13 cellular contexts compared by ENCODE assay signal in genomic region chr3:120052685-120053084, GRCh38. TPM values are rescaled to one million over a fixed set of nuclear protein-coding genes. Genes with fewer than 3 reads are reported as not detected.
DNase-seq lines count a peak whose midpoint lies in the region; ATAC-seq and TF ChIP-seq lines count a peak whose summit lies in the region.
"Had no signal": no experiment of that assay in that cellular context is flagged by ENCODE, and none has a peak within 500 bp of the region (broad histone marks: within the 10 kb centered on the region; RNA-seq: fewer than 3 reads in every experiment).

No MANE protein-coding gene starts in this region.

- peaks cover 47% of the 10 kb centered on the region for H3K4me1 Mint-ChIP-seq in MCF 10A (ENCODE audit: insufficient read depth, unreplicated experiment)
- peaks cover 28% of the 10 kb centered on the region for H3K4me1 Mint-ChIP-seq in activated T-helper 2 cell treated with anti-CD3 and anti-CD28 coated beads, Interferon-gamma antibody, Interleukin-2, Interleukin-4, amounts not matched to agents 10 μg/mL and 5 μg/mL and 100 μg/mL, durations not matched to agents 14 hours and 24 hours and 36 hours (ENCODE audit: low read depth)

- intact Hi-C loops in MCF 10A (cut with micrococcal nuclease), result no loop called here
- intact Hi-C loops in mammary epithelial cell (cut with micrococcal nuclease), result no loop called here
- intact Hi-C loops in activated T-helper 2 cell treated with anti-CD3 and anti-CD28 coated beads, Interferon-gamma antibody, Interleukin-2, Interleukin-4, amounts not matched to agents 10 μg/mL and 5 μg/mL and 100 μg/mL, durations not matched to agents 14 hours and 24 hours and 36 hours (cut with micrococcal nuclease), result no loop called here
- intact Hi-C loops in dorsolateral prefrontal cortex (cut with DNase I), result no loop called here

- peaks cover 29% of the 10 kb centered on the region for H4K20me1 ChIP-seq in mammary epithelial cell (ENCODE audit: insufficient read depth, low read length)

- no peaks in the 10 kb centered on the region for H3K27me3 ChIP-seq in mammary epithelial cell (ENCODE audit: insufficient read depth, low read length)
- no peaks in the 10 kb centered on the region for H3K27me3 ChIP-seq in dorsolateral prefrontal cortex
- H3K27me3 ChIP-seq: BE2C, uterus had no signal

- H3K9ac ChIP-seq in mammary epithelial cell (ENCODE audit: insufficient read depth, low read length), result no peak overlapping the region

- H3K36me3 ChIP-seq in mammary epithelial cell (ENCODE audit: insufficient read depth, low read length), result no peaks in the 10 kb centered on the region
- H3K36me3 ChIP-seq: uterus had no signal

- CTCF ChIA-PET in MCF 10A (lab: Yijun Ruan, JAX), result interaction anchor here (0.7 to 1.2 kb wide), 2 partner anchors 12 to 146 kb away, joined by 3 read pairs; no protein-coding TSS in a partner anchor
- CTCF ChIA-PET in mammary epithelial cell (lab: Charles Lee; ENCODE audit: low non-redundant PET), result no interaction called here

- no peak for DNase-seq in MCF 10A (ENCODE audit: unreplicated experiment)
- no peak for DNase-seq in mammary epithelial cell
- no peak for DNase-seq in activated T-helper 2 cell treated with anti-CD3 and anti-CD28 coated beads, Interferon-gamma antibody, Interleukin-2, Interleukin-4, amounts not matched to agents 10 μg/mL and 5 μg/mL and 100 μg/mL, durations not matched to agents 14 hours and 24 hours and 36 hours (ENCODE audit: low spot score)
- no peak for DNase-seq in HUDEP-2 (lab: John Stamatoyannopoulos, UW; ENCODE audit: unreplicated experiment in 76 of 76)
- DNase-seq in ureter (ENCODE audit: low spot score), result no peak
- DNase-seq in dorsolateral prefrontal cortex, result no peak
- DNase-seq: activated CD4-positive, alpha-beta T cell treated with anti-CD3 and anti-CD28 coated beads, Interleukin-2, amount 50 U/mL, for 4 hours; BE2C; IMR-90; uterus had no signal

- peak overlapping the region; percentile 13 for H3K4me3 Mint-ChIP-seq in MCF 10A (ENCODE audit: unreplicated experiment)
- H3K4me3 Mint-ChIP-seq in activated T-helper 2 cell treated with anti-CD3 and anti-CD28 coated beads, Interferon-gamma antibody, Interleukin-2, Interleukin-4, amounts not matched to agents 10 μg/mL and 5 μg/mL and 100 μg/mL, durations not matched to agents 14 hours and 24 hours and 36 hours (ENCODE audit: low read depth), result no peak overlapping the region
- H3K4me3 Mint-ChIP-seq: brain had no signal

- no peak overlapping the region for H3K27ac Mint-ChIP-seq in MCF 10A (ENCODE audit: low read depth, unreplicated experiment)
- peak overlapping the region; percentile 8 for H3K27ac Mint-ChIP-seq in activated T-helper 2 cell treated with anti-CD3 and anti-CD28 coated beads, Interferon-gamma antibody, Interleukin-2, Interleukin-4, amounts not matched to agents 10 μg/mL and 5 μg/mL and 100 μg/mL, durations not matched to agents 14 hours and 24 hours and 36 hours

- WGBS in mammary epithelial cell (ENCODE audit: low coverage, missing lambda C conversion rate), result 91% methylated on average over 3 of the region's 3 CpGs

- H3K9me3 Mint-ChIP-seq in MCF 10A (ENCODE audit: unreplicated experiment), result peaks cover 11% of the 10 kb centered on the region
- H3K9me3 Mint-ChIP-seq in activated T-helper 2 cell treated with anti-CD3 and anti-CD28 coated beads, Interferon-gamma antibody, Interleukin-2, Interleukin-4, amounts not matched to agents 10 μg/mL and 5 μg/mL and 100 μg/mL, durations not matched to agents 14 hours and 24 hours and 36 hours, result peaks cover 15% of the 10 kb centered on the region

- ATAC-seq in HG02981 (IDR thresholded peaks at IDR 0.05; ENCODE audit: unreplicated experiment), result peak; percentile 52
- no peak for ATAC-seq in GM21737 (IDR thresholded peaks at IDR 0.05; ENCODE audit: unreplicated experiment)

- BruUV-seq in MCF 10A (replicated peaks; lab: Mats Ljungman, UMichigan) (no TSS peak), mammary epithelial cell (replicated peaks; lab: Mats Ljungman, UMichigan) (no TSS peak)

- dilution Hi-C loops in mammary epithelial cell (cut with HindIII; ENCODE audit: low sequenced_read_pairs), result no loop called here

- H3K4me3 ChIP-seq in mammary epithelial cell (replicated peaks in 1 of 3; ENCODE audit: insufficient read depth in 1 of 3, low read depth in 2 of 3, low read length in 3 of 3) (no peak overlapping the region), dorsolateral prefrontal cortex (no peak overlapping the region)
- H3K4me3 ChIP-seq: uterus had no signal

- H3K27me3 Mint-ChIP-seq in MCF 10A (ENCODE audit: insufficient read depth, unreplicated experiment), result no peaks in the 10 kb centered on the region
- H3K27me3 Mint-ChIP-seq in activated T-helper 2 cell treated with anti-CD3 and anti-CD28 coated beads, Interferon-gamma antibody, Interleukin-2, Interleukin-4, amounts not matched to agents 10 μg/mL and 5 μg/mL and 100 μg/mL, durations not matched to agents 14 hours and 24 hours and 36 hours (ENCODE audit: low read depth), result no peaks in the 10 kb centered on the region
- H3K27me3 Mint-ChIP-seq: brain had no signal

- H3K27ac ChIP-seq in mammary epithelial cell (ENCODE audit: insufficient read depth, low read depth, low read length) (no peak overlapping the region), dorsolateral prefrontal cortex (peak overlapping the region in 1 of 59 donors; percentile 7)
- H3K27ac ChIP-seq: uterus had no signal

- no peak overlapping the region for H2AFZ ChIP-seq in mammary epithelial cell (ENCODE audit: low read depth, low read length)

- H3K79me2 ChIP-seq in mammary epithelial cell (ENCODE audit: insufficient read depth, low read length), result peaks cover 100% of the 10 kb centered on the region

- no peak for TF ChIP-seq CTCF in MCF 10A (IDR thresholded peaks at IDR 0.05; ENCODE audit: unreplicated experiment)
- no peak for TF ChIP-seq CTCF in mammary epithelial cell (conservative IDR thresholded peaks at IDR 0.05 in 1 of 2, IDR thresholded peaks at IDR 0.05 in 1 of 2; ENCODE audit: extremely low read depth in 1 of 2, insufficient read depth in 1 of 2, low read depth in 1 of 2, low read length in 2 of 2)
- no peak for TF ChIP-seq CTCF in dorsolateral prefrontal cortex (IDR thresholded peaks at IDR 0.05 in 54 of 56, conservative IDR thresholded peaks at IDR 0.05 in 2 of 56; ENCODE audit: low read depth in 1 of 56, partially characterized antibody in 56 of 56)

- H3K4me1 ChIP-seq in mammary epithelial cell (ENCODE audit: insufficient read depth, low read length), result no peaks in the 10 kb centered on the region

- no peak overlapping the region for H3K4me2 ChIP-seq in mammary epithelial cell (ENCODE audit: insufficient read depth, low read depth, low read length)

- H3K9me3 ChIP-seq in mammary epithelial cell (replicated peaks; ENCODE audit: insufficient read depth, low read length), result no peaks in the 10 kb centered on the region
- H3K9me3 ChIP-seq: BE2C, uterus had no signal

- POLR2A ChIA-PET in MCF 10A (lab: Yijun Ruan, JAX), result interaction anchor here (1.6 kb wide), 1 partner anchor 42 kb away, joined by 6 read pairs; the partner anchor contains the start of gene GSK3B

- H3K36me3 Mint-ChIP-seq in MCF 10A (ENCODE audit: insufficient read depth, unreplicated experiment), result peaks cover 17% of the 10 kb centered on the region
- H3K36me3 Mint-ChIP-seq in activated T-helper 2 cell treated with anti-CD3 and anti-CD28 coated beads, Interferon-gamma antibody, Interleukin-2, Interleukin-4, amounts not matched to agents 10 μg/mL and 5 μg/mL and 100 μg/mL, durations not matched to agents 14 hours and 24 hours and 36 hours (ENCODE audit: low read depth), result peaks cover 31% of the 10 kb centered on the region

- in situ Hi-C loops in mammary epithelial cell (cut with MboI; ENCODE audit: low sequenced_read_pairs in 2 of 2), result no loop called here

RNA-seq across cellular contexts. Expression of gene GSK3B, which starts 41.6 kb away (rescaled TPM):
- total RNA-seq in MCF 10A (2022), result 71.5 and 73.6 TPM in 2 replicates
- total RNA-seq in mammary epithelial cell, result 10 to 100 TPM; 95.8 to 96.4 TPM
- 48.8 TPM for polyA plus RNA-seq in mammary epithelial cell
- 154 TPM for polyA minus RNA-seq in mammary epithelial cell
- 34.4 and 35.7 TPM in 2 replicates for total RNA-seq in activated T-helper 2 cell treated with anti-CD3 and anti-CD28 coated beads, Interferon-gamma antibody, Interleukin-2, Interleukin-4, amounts not matched to agents 10 μg/mL and 5 μg/mL and 100 μg/mL, durations not matched to agents 14 hours and 24 hours and 36 hours
- 48.4 TPM for total RNA-seq in ureter
- 100 to 1,000 TPM in 11 of 120 experiments, 10 to 100 TPM in 109; 47.2 to 106 (median 81.8) TPM for total RNA-seq in dorsolateral prefrontal cortex
